ENCODE assay signal across 9 cellular contexts in the genomic region with DNA sequence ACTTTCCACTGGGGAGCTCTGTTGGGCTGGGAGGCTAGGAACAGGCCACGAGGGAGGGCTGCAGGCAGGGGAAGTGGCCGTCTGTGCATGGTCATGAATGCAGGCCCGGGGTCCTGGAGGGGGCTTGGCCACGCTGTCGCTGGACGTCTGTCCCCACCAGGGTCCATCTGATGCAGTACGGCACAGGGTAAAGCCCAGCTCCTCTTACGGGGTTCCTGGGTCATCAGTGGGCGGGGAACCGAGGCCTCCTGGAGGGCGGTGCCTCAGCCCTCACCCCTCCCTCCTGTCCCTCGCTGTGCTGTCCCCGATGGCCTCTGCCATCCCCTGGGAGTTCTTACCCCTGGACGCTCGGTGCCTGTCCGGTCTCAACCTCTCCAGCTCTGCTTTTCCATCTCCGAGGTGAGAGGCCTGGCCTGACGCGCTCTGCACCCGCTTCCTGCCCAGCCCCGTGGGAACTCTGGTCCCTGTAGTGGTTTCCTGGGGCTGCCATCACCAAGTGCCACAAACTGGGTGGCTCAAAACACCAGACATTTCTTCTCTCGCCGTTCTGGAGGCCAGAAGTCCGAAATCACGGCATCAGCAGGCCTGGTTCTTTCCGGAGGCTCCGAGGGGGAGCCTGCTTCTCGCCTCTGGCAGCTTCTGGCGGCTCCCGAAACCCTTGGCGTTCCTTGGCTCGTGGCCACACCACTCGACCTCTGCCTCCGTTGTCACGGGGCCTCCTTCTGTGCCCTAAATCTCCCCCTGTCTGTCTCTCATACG.
DNase-seq lines count a peak whose midpoint lies in the region; ATAC-seq, FAIRE-seq and TF ChIP-seq lines count a peak whose summit lies in the region.
"Had no signal": no experiment of that assay in that cellular context is flagged by ENCODE, and none has a peak within 500 bp of the region (broad histone marks: within the 10 kb centered on the region; RNA-seq: fewer than 3 reads in every experiment).

No MANE protein-coding gene starts in this region.

- no peak for DNase-seq in activated T-cell treated with anti-CD3 and anti-CD28 coated beads, Interleukin-2, amount 50 U/mL, for 72 hours
- no peak for DNase-seq in activated T-cell treated with anti-CD3 and anti-CD28 coated beads, Interleukin-2, amount 50 U/mL, for 4 hours
- DNase-seq in activated naive CD8-positive, alpha-beta T cell treated with anti-CD3 and anti-CD28 coated beads, Interleukin-2, amount 50 U/mL, for 24 hours, result peak; percentile 22
- DNase-seq in kidney, result peak; percentile 92
- DNase-seq in NCI-H748 (lab: John Stamatoyannopoulos, UW; ENCODE audit: unreplicated experiment), result no peak
- DNase-seq in activated naive CD4-positive, alpha-beta T cell (lab: John Stamatoyannopoulos, UW), result no peak

- peaks cover 69% of the 10 kb centered on the region for H3K4me1 Mint-ChIP-seq in activated T-cell treated with anti-CD3 and anti-CD28 coated beads, Interleukin-2, amount 50 U/mL, for 72 hours (ENCODE audit: low read depth)
- peaks cover 61% of the 10 kb centered on the region for H3K4me1 Mint-ChIP-seq in activated T-cell treated with anti-CD3 and anti-CD28 coated beads, Interleukin-2, amount 50 U/mL, for 4 hours (ENCODE audit: low read depth)
- peaks cover 63% of the 10 kb centered on the region for H3K4me1 Mint-ChIP-seq in activated naive CD8-positive, alpha-beta T cell treated with anti-CD3 and anti-CD28 coated beads, Interleukin-2, amount 50 U/mL, for 24 hours

- no peaks in the 10 kb centered on the region for H3K9me3 ChIP-seq in kidney (ENCODE audit: control insufficient read depth in 1 of 2, low read length in 2 of 2)
- no peaks in the 10 kb centered on the region for H3K9me3 ChIP-seq in subcutaneous abdominal adipose tissue (ENCODE audit: control insufficient read depth in 5 of 5, low read length in 5 of 5)

- H3K9ac ChIP-seq in kidney (ENCODE audit: low read length in 2 of 2) (peak overlapping the region; percentile 11 to 62), subcutaneous abdominal adipose tissue (ENCODE audit: low read length in 5 of 5) (peak overlapping the region; percentile 30 to 82 (median 76))

- intact Hi-C loops in kidney (cut with DNase I), result no loop called here

- H3K27me3 ChIP-seq in subcutaneous abdominal adipose tissue (ENCODE audit: control insufficient read depth in 5 of 5, insufficient read depth in 4 of 5, low read length in 5 of 5), result no peaks in the 10 kb centered on the region

- peaks cover 26 to 43% of the 10 kb centered on the region in 2 donors for H3K4me1 ChIP-seq in kidney (ENCODE audit: control insufficient read depth in 1 of 2, insufficient read depth in 1 of 2, low read depth in 1 of 2, low read length in 2 of 2)
- peaks cover 36 to 75% (median 68%) of the 10 kb centered on the region in 5 donors for H3K4me1 ChIP-seq in subcutaneous abdominal adipose tissue (ENCODE audit: control insufficient read depth in 5 of 5, insufficient read depth in 5 of 5, low read length in 5 of 5)

- no peaks in the 10 kb centered on the region for H3K36me3 ChIP-seq in kidney (ENCODE audit: control insufficient read depth in 1 of 2, insufficient read depth in 2 of 2, low read length in 2 of 2)
- H3K36me3 ChIP-seq in subcutaneous abdominal adipose tissue (ENCODE audit: control insufficient read depth in 5 of 5, insufficient read depth in 5 of 5, low read length in 5 of 5), result no peaks in the 10 kb centered on the region

- FAIRE-seq in kidney (lab: Jason Lieb, UNC), result no peak

- H3K4me3 Mint-ChIP-seq in activated T-cell treated with anti-CD3 and anti-CD28 coated beads, Interleukin-2, amount 50 U/mL, for 72 hours, result peak overlapping the region; percentile 24 to 69
- no peak overlapping the region for H3K4me3 Mint-ChIP-seq in activated T-cell treated with anti-CD3 and anti-CD28 coated beads, Interleukin-2, amount 50 U/mL, for 4 hours
- peak overlapping the region; percentile 40 for H3K4me3 Mint-ChIP-seq in activated naive CD8-positive, alpha-beta T cell treated with anti-CD3 and anti-CD28 coated beads, Interleukin-2, amount 50 U/mL, for 24 hours

- H3K9me3 Mint-ChIP-seq in activated T-cell treated with anti-CD3 and anti-CD28 coated beads, Interleukin-2, amount 50 U/mL, for 72 hours, result peaks cover 1 to 3% of the 10 kb centered on the region in 2 donors
- no peaks in the 10 kb centered on the region for H3K9me3 Mint-ChIP-seq in activated T-cell treated with anti-CD3 and anti-CD28 coated beads, Interleukin-2, amount 50 U/mL, for 4 hours
- no peaks in the 10 kb centered on the region for H3K9me3 Mint-ChIP-seq in activated naive CD8-positive, alpha-beta T cell treated with anti-CD3 and anti-CD28 coated beads, Interleukin-2, amount 50 U/mL, for 24 hours
- H3K9me3 Mint-ChIP-seq: activated naive CD4-positive, alpha-beta T cell treated with anti-CD3 and anti-CD28 coated beads, Interleukin-2, amount 50 U/mL, for 72 hours had no signal

- H3K4me3 ChIP-seq in kidney (ENCODE audit: low read length in 2 of 2) (peak overlapping the region in 1 of 2 donors; percentile 38), subcutaneous abdominal adipose tissue (ENCODE audit: low read depth in 1 of 5, low read length in 5 of 5) (peak overlapping the region; percentile 14 to 57 (median 31))

- peak overlapping the region; percentile 12 for H3K27ac Mint-ChIP-seq in activated T-cell treated with anti-CD3 and anti-CD28 coated beads, Interleukin-2, amount 50 U/mL, for 72 hours
- peak overlapping the region; percentile 60 for H3K27ac Mint-ChIP-seq in activated naive CD8-positive, alpha-beta T cell treated with anti-CD3 and anti-CD28 coated beads, Interleukin-2, amount 50 U/mL, for 24 hours

- H3K27ac ChIP-seq in kidney (ENCODE audit: low read depth in 2 of 2, low read length in 2 of 2) (peak overlapping the region; percentile 94 to 96), subcutaneous abdominal adipose tissue (ENCODE audit: low read depth, low read length) (peak overlapping the region; percentile 99)

- no peak for TF ChIP-seq CTCF in kidney (IDR thresholded peaks at IDR 0.05; ENCODE audit: borderline replicate concordance, extremely low read depth, insufficient read depth)

- no peaks in the 10 kb centered on the region for H3K27me3 Mint-ChIP-seq in activated T-cell treated with anti-CD3 and anti-CD28 coated beads, Interleukin-2, amount 50 U/mL, for 72 hours (ENCODE audit: low read depth)
- H3K27me3 Mint-ChIP-seq in activated T-cell treated with anti-CD3 and anti-CD28 coated beads, Interleukin-2, amount 50 U/mL, for 4 hours (ENCODE audit: low read depth), result no peaks in the 10 kb centered on the region
- H3K27me3 Mint-ChIP-seq in activated naive CD8-positive, alpha-beta T cell treated with anti-CD3 and anti-CD28 coated beads, Interleukin-2, amount 50 U/mL, for 24 hours, result no peaks in the 10 kb centered on the region

- ATAC-seq in activated T-cell treated with anti-CD3 and anti-CD28 coated beads, Interleukin-2, amount 50 U/mL, for 72 hours (replicated peaks in 1 of 2), result no peak
- no peak for ATAC-seq in activated T-cell treated with anti-CD3 and anti-CD28 coated beads, Interleukin-2, amount 50 U/mL, for 4 hours
- ATAC-seq in activated naive CD8-positive, alpha-beta T cell treated with anti-CD3 and anti-CD28 coated beads, Interleukin-2, amount 50 U/mL, for 24 hours, result no peak
- ATAC-seq in HG03469 (IDR thresholded peaks at IDR 0.05; ENCODE audit: unreplicated experiment), result no peak
- ATAC-seq: activated naive CD4-positive, alpha-beta T cell treated with anti-CD3 and anti-CD28 coated beads, Interleukin-2, amount 50 U/mL, for 72 hours had no signal

- H3K36me3 Mint-ChIP-seq in activated T-cell treated with anti-CD3 and anti-CD28 coated beads, Interleukin-2, amount 50 U/mL, for 72 hours (ENCODE audit: insufficient read depth in 2 of 2), result no peaks in the 10 kb centered on the region
- no peaks in the 10 kb centered on the region for H3K36me3 Mint-ChIP-seq in activated T-cell treated with anti-CD3 and anti-CD28 coated beads, Interleukin-2, amount 50 U/mL, for 4 hours (ENCODE audit: insufficient read depth)
- H3K36me3 Mint-ChIP-seq in activated naive CD8-positive, alpha-beta T cell treated with anti-CD3 and anti-CD28 coated beads, Interleukin-2, amount 50 U/mL, for 24 hours (ENCODE audit: low read depth), result no peaks in the 10 kb centered on the region

Comparison
In these comparisons a context has a peak if more than half of its experiments do, and no peak if none do; other contexts are left out.
1. DNase-seq: peak in activated naive CD8-positive, alpha-beta T cell treated with anti-CD3 and anti-CD28 coated beads, Interleukin-2, amount 50 U/mL, for 24 hours (single experiment) and kidney (single experiment); none in activated T-cell treated with anti-CD3 and anti-CD28 coated beads, Interleukin-2, amount 50 U/mL, for 72 hours (0 of 2), activated T-cell treated with anti-CD3 and anti-CD28 coated beads, Interleukin-2, amount 50 U/mL, for 4 hours (single experiment), NCI-H748 (single experiment) and activated naive CD4-positive, alpha-beta T cell (0 of 4).